In genomic region chr1:82423174-82423815, GRCh38 we compare ENCODE assay signal across 2 cellular contexts.
TF ChIP-seq lines count a peak whose summit lies in the region.

No MANE protein-coding gene starts in this region.

TF ChIP-seq in neural cell, 6 proteins besides CTCF, POLR2A, EP300 and RAD21 (continued from another document):
- peak; percentile 80 for TF ChIP-seq REST (IDR thresholded peaks at IDR 0.05; ENCODE audit: borderline replicate concordance)
- no peak for TF ChIP-seq TAF1 (IDR thresholded peaks at IDR 0.05; ENCODE audit: low read depth)
- TF ChIP-seq SMC3 (conservative IDR thresholded peaks at IDR 0.05; ENCODE audit: poor library complexity) = peak; percentile 22

TF ChIP-seq in HepG2, 621 proteins besides CTCF, POLR2A, EP300 and RAD21 (continued from another document):
- TF ChIP-seq ZBTB10 (CRISPR knock-in tag; IDR thresholded peaks at IDR 0.05; ENCODE audit: borderline replicate concordance) (no peak), ZSCAN30 (CRISPR knock-in tag; IDR thresholded peaks at IDR 0.05) (no peak), ZFP82 (CRISPR knock-in tag; IDR thresholded peaks at IDR 0.05; ENCODE audit: borderline replicate concordance) (no peak), ZBTB14 (CRISPR knock-in tag; IDR thresholded peaks at IDR 0.05) (no peak), WIZ (CRISPR knock-in tag; IDR thresholded peaks at IDR 0.05) (no peak), MATR3 (CRISPR knock-in tag; IDR thresholded peaks at IDR 0.05) (no peak), ZNF225 (CRISPR knock-in tag; IDR thresholded peaks at IDR 0.05) (no peak), CENPT (CRISPR knock-in tag; IDR thresholded peaks at IDR 0.05; ENCODE audit: low read depth) (no peak), ZNF512 (CRISPR knock-in tag; IDR thresholded peaks at IDR 0.05) (no peak)
